Comparison of ENCODE assay signal across 12 cellular contexts in genomic region chr5:134086943-134087305, GRCh38.
DNase-seq lines count a peak whose midpoint lies in the region; ATAC-seq lines count a peak whose summit lies in the region.
"Had no signal": no experiment of that assay in that cellular context is flagged by ENCODE, and none has a peak within 500 bp of the region (broad histone marks: within the 10 kb centered on the region; RNA-seq: fewer than 3 reads in every experiment).

No MANE protein-coding gene starts in this region.

- no peaks in the 10 kb centered on the region for H3K27me3 Mint-ChIP-seq in central memory CD8-positive, alpha-beta T cell

- DNase-seq in SW480 (ENCODE audit: low spot score) (peak; percentile 63), cerebellar nuclear complex (lab: John Stamatoyannopoulos, UW) (no peak), amniotic stem cell (lab: John Stamatoyannopoulos, UW) (no peak)
- DNase-seq in activated CD8-positive, alpha-beta memory T cell treated with anti-CD3 and anti-CD28 coated beads, Interleukin-2, amount 50 U/mL, for 24 hours (ENCODE audit: extremely low read depth), result peak; percentile 49
- DNase-seq in central memory CD8-positive, alpha-beta T cell (ENCODE audit: low spot score in 2 of 2), result peak; percentile 43 to 46
- DNase-seq in stimulated activated CD8-positive, alpha-beta memory T cell treated with anti-CD3 and anti-CD28 coated beads, Interleukin-15, amount 100 ng/mL, for 1 hour (ENCODE audit: low read depth), result peak; percentile 60
- DNase-seq: left lung, NCI-H526, upper lobe of left lung had no signal

- no peaks in the 10 kb centered on the region for H3K9me3 Mint-ChIP-seq in central memory CD8-positive, alpha-beta T cell
- H3K9me3 Mint-ChIP-seq: CD14-positive monocyte had no signal

- H3K4me3 Mint-ChIP-seq in central memory CD8-positive, alpha-beta T cell, result peak overlapping the region; percentile 10
- H3K4me3 Mint-ChIP-seq: CD14-positive monocyte had no signal

- H3K27ac Mint-ChIP-seq in central memory CD8-positive, alpha-beta T cell (ENCODE audit: low read depth), result peak overlapping the region; percentile 10
- H3K27ac Mint-ChIP-seq: CD14-positive monocyte had no signal

- peaks cover 45% of the 10 kb centered on the region for H3K4me1 Mint-ChIP-seq in central memory CD8-positive, alpha-beta T cell
- H3K4me1 Mint-ChIP-seq: CD14-positive monocyte had no signal

- peaks cover 7% of the 10 kb centered on the region for H3K36me3 Mint-ChIP-seq in central memory CD8-positive, alpha-beta T cell (ENCODE audit: insufficient read depth)
- H3K36me3 Mint-ChIP-seq: CD14-positive monocyte had no signal

- ATAC-seq in central memory CD8-positive, alpha-beta T cell (replicated peaks; ENCODE audit: extremely low read depth, poor library complexity, severe bottlenecking), result peak; percentile 79
- ATAC-seq in HG02759 (IDR thresholded peaks at IDR 0.05; ENCODE audit: unreplicated experiment) (no peak), HG02852 (IDR thresholded peaks at IDR 0.05; ENCODE audit: unreplicated experiment) (no peak)
- ATAC-seq: left lung had no signal

Comparison
In these comparisons a context has a peak if more than half of its experiments do, and no peak if none do; other contexts are left out.
1. DNase-seq: peak in SW480 (single experiment), activated CD8-positive, alpha-beta memory T cell treated with anti-CD3 and anti-CD28 coated beads, Interleukin-2, amount 50 U/mL, for 24 hours (single experiment), central memory CD8-positive, alpha-beta T cell (2 of 2) and stimulated activated CD8-positive, alpha-beta memory T cell treated with anti-CD3 and anti-CD28 coated beads, Interleukin-15, amount 100 ng/mL, for 1 hour (single experiment); none in cerebellar nuclear complex (0 of 2) and amniotic stem cell (single experiment).